In the genomic region with DNA sequence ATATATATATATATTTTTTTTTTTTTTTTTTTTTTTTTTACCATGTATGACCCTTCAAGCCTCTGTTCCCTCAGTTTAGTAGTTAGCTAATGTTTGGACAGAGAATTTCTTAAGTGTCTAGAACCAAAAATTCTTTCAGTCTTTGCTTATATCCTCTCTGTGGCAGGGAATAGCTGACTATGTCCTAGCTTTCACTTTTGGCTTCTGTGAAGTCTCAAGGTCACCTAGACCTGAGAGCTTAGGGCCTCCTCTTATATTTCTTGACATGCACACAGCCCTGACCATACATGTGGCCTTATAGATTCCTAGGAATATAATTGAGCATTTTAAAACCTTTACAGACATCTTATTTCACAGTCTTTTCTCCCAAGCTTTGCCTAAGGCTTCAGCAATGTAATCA, we compare ENCODE assay signal across 18 cellular contexts.
DNase-seq lines count a peak whose midpoint lies in the region; TF ChIP-seq lines count a peak whose summit lies in the region.
"Had no signal": no experiment of that assay in that cellular context is flagged by ENCODE, and none has a peak within 500 bp of the region (broad histone marks: within the 10 kb centered on the region; RNA-seq: fewer than 3 reads in every experiment).

No MANE protein-coding gene starts in this region.

- H3K4me3 ChIP-seq in breast epithelium (no peak overlapping the region), hepatocyte (no peak overlapping the region)
- H3K4me3 ChIP-seq: HAP-1 had no signal

- TF ChIP-seq CTCF in MCF 10A (IDR thresholded peaks at IDR 0.05; ENCODE audit: unreplicated experiment) (no peak), breast epithelium (IDR thresholded peaks at IDR 0.05) (no peak), hepatocyte (IDR thresholded peaks at IDR 0.05; ENCODE audit: poor library complexity) (no peak)

- DNase-seq in MCF 10A (ENCODE audit: unreplicated experiment) (no peak), breast epithelium (ENCODE audit: low spot score in 2 of 2) (no peak), OCI-M1 (lab: John Stamatoyannopoulos, UW) (peak; percentile 51), hepatocyte (ENCODE audit: low spot score) (no peak), immature natural killer cell (no peak), islet precursor cell (no peak)
- DNase-seq in activated CD4-positive, alpha-beta memory T cell treated with anti-CD3 and anti-CD28 coated beads, Interleukin-2, amount 10 ng/mL, durations not matched to agents 7 days and 5 days, result no peak
- DNase-seq in central memory CD4-positive, alpha-beta T cell, result no peak
- DNase-seq: CD8-positive, alpha-beta T cell; COR-L47; DMS153; DMS79 treated with DMSO at 0.1 percent for 48 hours; GDM1; GOT3; HFFc6 had no signal

- H3K27me3 ChIP-seq in breast epithelium, result no peaks in the 10 kb centered on the region
- no peaks in the 10 kb centered on the region for H3K27me3 ChIP-seq in hepatocyte

- POLR2A ChIA-PET in MCF 10A (lab: Yijun Ruan, JAX), result no interaction called here
- POLR2A ChIA-PET in activated CD4-positive, alpha-beta memory T cell treated with anti-CD3 and anti-CD28 coated beads, Interleukin-2, amount 10 ng/mL, durations not matched to agents 7 days and 5 days (lab: Charles Lee), result no interaction called here

- H3K9me3 Mint-ChIP-seq in MCF 10A (ENCODE audit: unreplicated experiment) (peaks cover 22% of the 10 kb centered on the region), immature natural killer cell (peaks cover 13 to 53% (median 25%) of the 10 kb centered on the region in 6 donors)
- peaks cover 14% of the 10 kb centered on the region for H3K9me3 Mint-ChIP-seq in activated CD4-positive, alpha-beta memory T cell treated with anti-CD3 and anti-CD28 coated beads, Interleukin-2, amount 10 ng/mL, durations not matched to agents 7 days and 5 days

- H2AFZ ChIP-seq in hepatocyte, result peak overlapping the region; percentile 28

- H3K4me3 Mint-ChIP-seq in MCF 10A (ENCODE audit: unreplicated experiment) (no peak overlapping the region), immature natural killer cell (no peak overlapping the region)
- no peak overlapping the region for H3K4me3 Mint-ChIP-seq in activated CD4-positive, alpha-beta memory T cell treated with anti-CD3 and anti-CD28 coated beads, Interleukin-2, amount 10 ng/mL, durations not matched to agents 7 days and 5 days
- H3K4me3 Mint-ChIP-seq: CD14-positive monocyte; CD8-positive, alpha-beta T cell; HFFc6 had no signal

- H3K4me1 ChIP-seq in breast epithelium (no peaks in the 10 kb centered on the region), hepatocyte (ENCODE audit: insufficient read depth) (no peaks in the 10 kb centered on the region)
- H3K4me1 ChIP-seq: HAP-1 had no signal

- intact Hi-C loops in MCF 10A (cut with micrococcal nuclease), result no loop called here
- intact Hi-C loops in breast epithelium (cut with DNase I; ENCODE audit: low total_unique reads), result no loop called here

- no peak for TF ChIP-seq POLR2A in breast epithelium (IDR thresholded peaks at IDR 0.05)

- no peaks in the 10 kb centered on the region for H3K4me1 Mint-ChIP-seq in MCF 10A (ENCODE audit: insufficient read depth, unreplicated experiment)
- no peaks in the 10 kb centered on the region for H3K4me1 Mint-ChIP-seq in immature natural killer cell
- H3K4me1 Mint-ChIP-seq in activated CD4-positive, alpha-beta memory T cell treated with anti-CD3 and anti-CD28 coated beads, Interleukin-2, amount 10 ng/mL, durations not matched to agents 7 days and 5 days, result no peaks in the 10 kb centered on the region
- H3K4me1 Mint-ChIP-seq: CD14-positive monocyte had no signal

- no peaks in the 10 kb centered on the region for H3K27me3 Mint-ChIP-seq in MCF 10A (ENCODE audit: insufficient read depth, unreplicated experiment)
- peaks cover 0 to 2% (median 0%) of the 10 kb centered on the region in 3 donors for H3K27me3 Mint-ChIP-seq in immature natural killer cell (ENCODE audit: low read depth in 3 of 3)
- no peaks in the 10 kb centered on the region for H3K27me3 Mint-ChIP-seq in activated CD4-positive, alpha-beta memory T cell treated with anti-CD3 and anti-CD28 coated beads, Interleukin-2, amount 10 ng/mL, durations not matched to agents 7 days and 5 days

- H3K79me2 ChIP-seq in hepatocyte, result no peaks in the 10 kb centered on the region

- H3K27ac Mint-ChIP-seq in MCF 10A (ENCODE audit: low read depth, unreplicated experiment) (peak overlapping the region; percentile 79), immature natural killer cell (no peak overlapping the region)
- no peak overlapping the region for H3K27ac Mint-ChIP-seq in activated CD4-positive, alpha-beta memory T cell treated with anti-CD3 and anti-CD28 coated beads, Interleukin-2, amount 10 ng/mL, durations not matched to agents 7 days and 5 days
- H3K27ac Mint-ChIP-seq: CD14-positive monocyte; CD8-positive, alpha-beta T cell; HFFc6 had no signal

- H4K20me1 ChIP-seq in hepatocyte (ENCODE audit: insufficient read depth, poor library complexity, severe bottlenecking), result no peaks in the 10 kb centered on the region

- H3K9me3 ChIP-seq in breast epithelium (peaks cover 6 to 34% of the 10 kb centered on the region in 2 donors), hepatocyte (ENCODE audit: low read depth) (no peaks in the 10 kb centered on the region)
- H3K9me3 ChIP-seq: HAP-1 had no signal

- no TSS peak for BruUV-seq in MCF 10A (replicated peaks; lab: Mats Ljungman, UMichigan)

- CTCF ChIA-PET in MCF 10A (lab: Yijun Ruan, JAX), result interaction anchor here (0.6 kb wide), 1 partner anchor 240 kb away, joined by 3 read pairs; no protein-coding TSS in a partner anchor
- CTCF ChIA-PET in activated CD4-positive, alpha-beta memory T cell treated with anti-CD3 and anti-CD28 coated beads, Interleukin-2, amount 10 ng/mL, durations not matched to agents 7 days and 5 days (lab: Charles Lee), result no interaction called here

- no peak overlapping the region for H3K4me2 ChIP-seq in hepatocyte

- H3K36me3 Mint-ChIP-seq in MCF 10A (ENCODE audit: insufficient read depth, unreplicated experiment), result no peaks in the 10 kb centered on the region
- no peaks in the 10 kb centered on the region for H3K36me3 Mint-ChIP-seq in immature natural killer cell
- H3K36me3 Mint-ChIP-seq in activated CD4-positive, alpha-beta memory T cell treated with anti-CD3 and anti-CD28 coated beads, Interleukin-2, amount 10 ng/mL, durations not matched to agents 7 days and 5 days (ENCODE audit: low read depth), result no peaks in the 10 kb centered on the region
- H3K36me3 Mint-ChIP-seq: CD14-positive monocyte; CD8-positive, alpha-beta T cell had no signal

- no peaks in the 10 kb centered on the region for H3K9me2 ChIP-seq in hepatocyte (replicated peaks; ENCODE audit: insufficient read depth)

- H3K36me3 ChIP-seq in breast epithelium (peaks cover 5% of the 10 kb centered on the region), hepatocyte (replicated peaks; ENCODE audit: insufficient read depth, low read depth) (no peaks in the 10 kb centered on the region)
- H3K36me3 ChIP-seq: HAP-1 had no signal

- no peak overlapping the region for H3K27ac ChIP-seq in breast epithelium
- no peak overlapping the region for H3K27ac ChIP-seq in hepatocyte
- H3K27ac ChIP-seq: 22Rv1 had no signal
